Comparison of ENCODE assay signal across 10 cellular contexts in the genomic region with DNA sequence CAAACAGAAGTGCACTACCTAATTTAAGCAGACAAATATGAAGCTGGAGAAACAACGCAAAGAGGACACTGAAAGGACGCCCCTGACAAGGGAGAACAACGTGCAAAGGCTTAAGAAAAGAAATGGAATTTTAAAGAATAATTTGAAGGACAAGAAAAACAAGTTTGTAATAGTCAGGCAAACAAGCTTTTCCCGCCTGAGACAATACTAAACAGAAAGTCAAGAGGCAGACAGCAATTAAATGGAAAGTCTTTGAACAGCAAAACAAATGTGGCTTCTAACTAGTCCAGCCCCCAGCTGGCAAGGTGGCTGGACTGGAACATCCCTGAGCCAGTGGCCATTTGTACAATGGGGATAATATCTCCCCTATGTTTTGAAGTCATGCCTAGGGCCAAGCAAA.
"Had no signal": no experiment of that assay in that cellular context is flagged by ENCODE, and none has a peak within 500 bp of the region (broad histone marks: within the 10 kb centered on the region; RNA-seq: fewer than 3 reads in every experiment).

No MANE protein-coding gene starts in this region.

- H3K27ac ChIP-seq: breast epithelium, esophagus squamous epithelium had no signal

- DNase-seq: activated CD4-positive, alpha-beta memory T cell treated with anti-CD3 and anti-CD28 coated beads for 36 hours; activated CD4-positive, alpha-beta T cell treated with anti-CD3 and anti-CD28 coated beads for 1 hour; activated gamma-delta T cell treated with Interleukin-2 at 50 U/mL for 16 hours; activated naive CD8-positive, alpha-beta T cell treated with anti-CD3 and anti-CD28 coated beads for 36 hours; activated T-cell treated with anti-CD3 and anti-CD28 coated beads, Interleukin-2, amount 50 U/mL, for 48 hours; esophagus squamous epithelium; foreskin fibroblast; nephron progenitor cell; stimulated activated CD4-positive, alpha-beta T cell treated with anti-CD3 and anti-CD28 coated beads, Interleukin-15, amount 100 ng/mL, for 24 hours had no signal
